Comparison of ENCODE assay signal across 8 cellular contexts in the genomic region with DNA sequence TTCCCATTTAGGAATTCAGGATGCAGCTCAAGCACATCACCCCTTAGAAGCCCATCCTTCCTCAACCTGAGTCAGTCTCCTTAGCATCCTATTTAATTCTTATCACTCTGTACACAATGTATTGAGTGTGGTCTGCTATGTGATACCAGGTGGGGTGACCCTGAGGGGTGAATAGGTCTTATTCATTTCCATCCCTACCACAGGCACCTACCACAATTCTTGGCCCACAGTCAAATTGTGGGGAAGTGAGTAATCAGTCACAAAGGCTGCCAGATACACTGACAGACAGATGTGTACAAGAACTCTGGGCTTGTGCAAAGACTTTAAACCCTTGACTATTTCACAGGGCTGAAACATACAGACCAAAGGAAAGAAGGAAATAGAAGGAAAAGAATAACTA.
A peak's percentile ranks its signal among the peaks of the same experiment; 100 is the strongest.
DNase-seq lines count a peak whose midpoint lies in the region; ATAC-seq, FAIRE-seq and TF ChIP-seq lines count a peak whose summit lies in the region.

No MANE protein-coding gene starts in this region.

- TF ChIP-seq CTCF in HepG2 (CRISPR knock-in tag; IDR thresholded peaks at IDR 0.05) (no peak), gastroesophageal sphincter (IDR thresholded peaks at IDR 0.05) (no peak), Peyer's patch (IDR thresholded peaks at IDR 0.05) (no peak)

- ATAC-seq in GM18858 (IDR thresholded peaks at IDR 0.05; ENCODE audit: unreplicated experiment) (peak; percentile 81), HG02938 (IDR thresholded peaks at IDR 0.05; ENCODE audit: unreplicated experiment) (peak; percentile 87), HepG2 (peak; percentile 95), gastroesophageal sphincter (no peak)

- no peaks in the 10 kb centered on the region for H3K79me2 ChIP-seq in HepG2 (ENCODE audit: insufficient read depth, low read length)

- POLR2A ChIA-PET in HepG2 (lab: Yijun Ruan, JAX) = no interaction called here

- CTCF ChIA-PET in HepG2 (lab: Yijun Ruan, JAX; ENCODE audit: low intra/inter-chr PET ratio, low total read pairs) = no interaction called here

- TF ChIP-seq POLR2A in HepG2 (IDR thresholded peaks at IDR 0.05; ENCODE audit: insufficient read depth in 1 of 2, low read depth in 2 of 2, low read length in 2 of 2) (no peak), gastroesophageal sphincter (IDR thresholded peaks at IDR 0.05) (no peak), Peyer's patch (IDR thresholded peaks at IDR 0.05) (no peak)

- H3K9me3 ChIP-seq in SJCRH30 (replicated peaks) (no peaks in the 10 kb centered on the region), HepG2 (ENCODE audit: low read length) (no peaks in the 10 kb centered on the region), gastroesophageal sphincter (peaks cover 0 to 6% (median 0%) of the 10 kb centered on the region in 3 donors), Peyer's patch (no peaks in the 10 kb centered on the region)

- in situ Hi-C loops in HepG2 (cut with HindIII; ENCODE audit: extremely low pct_ligation_motif_present, low pct_unique_long_range_greater_than_20kb) = no loop called here

- no peaks in the 10 kb centered on the region for H3K36me3 ChIP-seq in SJCRH30
- H3K36me3 ChIP-seq in HepG2 (replicated peaks in 1 of 2; ENCODE audit: control insufficient read depth in 1 of 2, insufficient read depth in 2 of 2, low read length in 2 of 2) = no peaks in the 10 kb centered on the region
- H3K36me3 ChIP-seq in gastroesophageal sphincter = peaks cover 0 to 12% of the 10 kb centered on the region in 2 donors
- H3K36me3 ChIP-seq in Peyer's patch = no peaks in the 10 kb centered on the region

- no peak overlapping the region for H2AFZ ChIP-seq in HepG2 (ENCODE audit: low read length)

- H3K4me3 ChIP-seq in SJCRH30 = no peak overlapping the region
- H3K4me3 ChIP-seq in HepG2 (replicated peaks in 1 of 3; ENCODE audit: insufficient read depth in 1 of 3, low read depth in 2 of 3, low read length in 3 of 3) = no peak overlapping the region
- no peak overlapping the region for H3K4me3 ChIP-seq in gastroesophageal sphincter
- H3K4me3 ChIP-seq in Peyer's patch = no peak overlapping the region

- H3K4me1 ChIP-seq in SJCRH30 = peaks cover 15% of the 10 kb centered on the region
- H3K4me1 ChIP-seq in HepG2 (ENCODE audit: insufficient read depth, low read length) = peaks cover 23% of the 10 kb centered on the region
- peaks cover 0 to 6% (median 0%) of the 10 kb centered on the region in 3 donors for H3K4me1 ChIP-seq in gastroesophageal sphincter
- H3K4me1 ChIP-seq in Peyer's patch = no peaks in the 10 kb centered on the region

- no peak overlapping the region for H3K4me2 ChIP-seq in HepG2 (ENCODE audit: low read depth, low read length)

- peak; percentile 46 for FAIRE-seq in HepG2 (lab: Jason Lieb, UNC)

- DNase-seq in SJCRH30 (peak; percentile 58 to 74), HepG2 (ENCODE audit: low spot score) (peak; percentile 92), C1 segment of cervical spinal cord (lab: John Stamatoyannopoulos, UW) (no peak), mesenteric fat pad (ENCODE audit: low spot score) (no peak), Peyer's patch (no peak)

- TF ChIP-seq EP300 in HepG2 (IDR thresholded peaks at IDR 0.05; ENCODE audit: low read depth in 2 of 2, low read length in 2 of 2) (peak in 1 of 2 experiments; percentile 59; a peak in 2 of 4 replicates), HepG2 (CRISPR knock-in tag; IDR thresholded peaks at IDR 0.05; ENCODE audit: borderline replicate concordance) (peak; percentile 43; the same call in 1 of the 2 replicates), gastroesophageal sphincter (IDR thresholded peaks at IDR 0.05) (no peak)

- no peak for TF ChIP-seq RAD21 in HepG2 (CRISPR knock-in tag; IDR thresholded peaks at IDR 0.05)

- H3K27ac ChIP-seq in SJCRH30 = no peak overlapping the region
- H3K27ac ChIP-seq in HepG2 (ENCODE audit: extremely low read length, insufficient read depth, low read length) = peak overlapping the region; percentile 34
- H3K27ac ChIP-seq in gastroesophageal sphincter = no peak overlapping the region
- no peak overlapping the region for H3K27ac ChIP-seq in Peyer's patch

- intact Hi-C loops in HepG2 (cut with micrococcal nuclease; ENCODE audit: unreplicated experiment) = no loop called here

- no TSS peak for BruUV-seq in HepG2 (replicated peaks; lab: Mats Ljungman, UMichigan)

- no peaks in the 10 kb centered on the region for H4K20me1 ChIP-seq in HepG2 (ENCODE audit: insufficient read depth, low read length)

- H3K27me3 ChIP-seq in SJCRH30 (no peaks in the 10 kb centered on the region), HepG2 (ENCODE audit: control insufficient read depth in 1 of 2, insufficient read depth in 2 of 2, low read length in 2 of 2) (no peaks in the 10 kb centered on the region), gastroesophageal sphincter (no peaks in the 10 kb centered on the region), Peyer's patch (no peaks in the 10 kb centered on the region)

- no peak overlapping the region for H3K9ac ChIP-seq in HepG2 (ENCODE audit: insufficient read depth, low read depth, low read length)

TF ChIP-seq in HepG2, 621 proteins besides CTCF, POLR2A, EP300 and RAD21 (continues in another document):
- TF ChIP-seq CREB1 (IDR thresholded peaks at IDR 0.05) = no peak
- TF ChIP-seq CREB1 (CRISPR knock-in tag; IDR thresholded peaks at IDR 0.05) = peak; percentile 54; the same call in 1 of the 2 replicates
- no peak for TF ChIP-seq FOXP1 (IDR thresholded peaks at IDR 0.05)
- peak; percentile 39; the same call in 1 of the 2 replicates for TF ChIP-seq FOXP1 (CRISPR knock-in tag; IDR thresholded peaks at IDR 0.05)
- peak; percentile 79; the same call in 1 of the 2 replicates for TF ChIP-seq SIX1 (CRISPR knock-in tag; IDR thresholded peaks at IDR 0.05; ENCODE audit: borderline replicate concordance)
- 0 out of 2 replicates have a peak, but pooled peaks have one; percentile 67 for TF ChIP-seq HOXD1 (CRISPR knock-in tag; IDR thresholded peaks at IDR 0.05)
- peak; percentile 53 for TF ChIP-seq RARA (CRISPR knock-in tag; IDR thresholded peaks at IDR 0.05)
- no peak for TF ChIP-seq PCBP2 (optimal IDR thresholded peaks at IDR 0.05; ENCODE audit: low read depth, low read length, poor library complexity, severe bottlenecking)
- TF ChIP-seq SALL1 (CRISPR knock-in tag; IDR thresholded peaks at IDR 0.05) = peak; percentile 37; the same call in 1 of the 2 replicates
- no peak for TF ChIP-seq BRD4 (CRISPR knock-in tag; IDR thresholded peaks at IDR 0.05)
- TF ChIP-seq SOX5 (CRISPR knock-in tag; IDR thresholded peaks at IDR 0.05; ENCODE audit: borderline replicate concordance) = peak; percentile 75; the same call in 1 of the 2 replicates
- 0 out of 2 replicates have a peak, but pooled peaks have one; percentile 17 for TF ChIP-seq ISL2 (CRISPR knock-in tag; IDR thresholded peaks at IDR 0.05)
- no peak for TF ChIP-seq YY1 (IDR thresholded peaks at IDR 0.05; ENCODE audit: insufficient read depth, insufficient replicate concordance, low read depth, low read length)
- no peak for TF ChIP-seq ZNF24 (IDR thresholded peaks at IDR 0.05)
- TF ChIP-seq, protein P1, sequence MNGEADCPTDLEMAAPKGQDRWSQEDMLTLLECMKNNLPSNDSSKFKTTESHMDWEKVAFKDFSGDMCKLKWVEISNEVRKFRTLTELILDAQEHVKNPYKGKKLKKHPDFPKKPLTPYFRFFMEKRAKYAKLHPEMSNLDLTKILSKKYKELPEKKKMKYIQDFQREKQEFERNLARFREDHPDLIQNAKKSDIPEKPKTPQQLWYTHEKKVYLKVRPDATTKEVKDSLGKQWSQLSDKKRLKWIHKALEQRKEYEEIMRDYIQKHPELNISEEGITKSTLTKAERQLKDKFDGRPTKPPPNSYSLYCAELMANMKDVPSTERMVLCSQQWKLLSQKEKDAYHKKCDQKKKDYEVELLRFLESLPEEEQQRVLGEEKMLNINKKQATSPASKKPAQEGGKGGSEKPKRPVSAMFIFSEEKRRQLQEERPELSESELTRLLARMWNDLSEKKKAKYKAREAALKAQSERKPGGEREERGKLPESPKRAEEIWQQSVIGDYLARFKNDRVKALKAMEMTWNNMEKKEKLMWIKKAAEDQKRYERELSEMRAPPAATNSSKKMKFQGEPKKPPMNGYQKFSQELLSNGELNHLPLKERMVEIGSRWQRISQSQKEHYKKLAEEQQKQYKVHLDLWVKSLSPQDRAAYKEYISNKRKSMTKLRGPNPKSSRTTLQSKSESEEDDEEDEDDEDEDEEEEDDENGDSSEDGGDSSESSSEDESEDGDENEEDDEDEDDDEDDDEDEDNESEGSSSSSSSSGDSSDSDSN (CRISPR knock-in tag; IDR thresholded peaks at IDR 0.05) = no peak
- TF ChIP-seq SAP130 (CRISPR knock-in tag; IDR thresholded peaks at IDR 0.05; ENCODE audit: low read depth) = peak; percentile 61
- peak; percentile 74 for TF ChIP-seq FOXA3 (CRISPR knock-in tag; IDR thresholded peaks at IDR 0.05)
- peak; percentile 30; the same call in 1 of the 2 replicates for TF ChIP-seq KAT8 (CRISPR knock-in tag; IDR thresholded peaks at IDR 0.05)
- peak; percentile 52; the same call in 1 of the 2 replicates for TF ChIP-seq HDAC2 (CRISPR knock-in tag; IDR thresholded peaks at IDR 0.05)
- TF ChIP-seq ZNF788 (CRISPR knock-in tag; IDR thresholded peaks at IDR 0.05; ENCODE audit: borderline replicate concordance) = no peak
- TF ChIP-seq CREM (IDR thresholded peaks at IDR 0.05) = peak; percentile 39; the same call in 1 of the 2 replicates
- TF ChIP-seq CREM (CRISPR knock-in tag; IDR thresholded peaks at IDR 0.05) = no peak
- TF ChIP-seq ZNF7 (CRISPR knock-in tag; IDR thresholded peaks at IDR 0.05) = no peak
- no peak for TF ChIP-seq ZNF891 (CRISPR knock-in tag; IDR thresholded peaks at IDR 0.05)
- no peak for TF ChIP-seq ZC3H13 (CRISPR knock-in tag; IDR thresholded peaks at IDR 0.05)
- TF ChIP-seq NR2F6 (IDR thresholded peaks at IDR 0.05) = peak; percentile 70
- TF ChIP-seq NR2F6 (CRISPR knock-in tag; IDR thresholded peaks at IDR 0.05) = peak; percentile 69
- TF ChIP-seq NR2F1 (CRISPR knock-in tag; IDR thresholded peaks at IDR 0.05) = 0 out of 4 replicates have a peak, but pooled peaks of 1 of the 2 experiments have one; percentile 36
- no peak for TF ChIP-seq ARNTL (CRISPR knock-in tag; IDR thresholded peaks at IDR 0.05)

Comparison
In these comparisons a context has a peak if more than half of its experiments do, and no peak if none do; other contexts are left out.
1. DNase-seq: peak in SJCRH30 (2 of 2) and HepG2 (single experiment); none in C1 segment of cervical spinal cord (0 of 14), mesenteric fat pad (single experiment) and Peyer's patch (0 of 3).